In the genomic region with DNA sequence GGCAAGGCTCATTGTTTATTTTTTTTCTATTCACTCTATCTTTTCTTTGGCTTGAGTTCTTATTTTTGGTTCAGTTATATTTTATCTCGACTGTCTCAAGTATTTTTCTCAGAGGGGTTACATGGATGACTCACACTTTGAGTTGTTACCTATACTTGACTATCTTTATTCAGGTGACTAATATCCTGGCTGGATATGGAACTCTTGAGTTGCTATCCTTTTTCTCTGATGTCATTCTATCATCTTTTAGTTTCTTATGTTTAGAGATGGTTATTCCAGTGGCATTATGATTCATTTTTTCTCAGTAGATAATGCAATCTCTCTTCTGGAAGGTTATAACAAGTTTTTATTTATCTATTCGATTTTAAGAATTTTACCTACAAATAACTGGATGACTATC, we compare ENCODE assay signal across 27 cellular contexts.
DNase-seq lines count a peak whose midpoint lies in the region; ATAC-seq, FAIRE-seq and TF ChIP-seq lines count a peak whose summit lies in the region.
"Had no signal": no experiment of that assay in that cellular context is flagged by ENCODE, and none has a peak within 500 bp of the region (broad histone marks: within the 10 kb centered on the region; RNA-seq: fewer than 3 reads in every experiment).

No MANE protein-coding gene starts in this region.

- H2AFZ ChIP-seq in astrocyte (ENCODE audit: low read depth, low read length), result no peak overlapping the region

- no peak overlapping the region for H3K9ac ChIP-seq in astrocyte (ENCODE audit: low read length)
- H3K9ac ChIP-seq: KMS-11 had no signal

- H3K4me2 ChIP-seq in astrocyte (ENCODE audit: low read length), result no peak overlapping the region
- H3K4me2 ChIP-seq: KMS-11 had no signal

- H3K9me3 Mint-ChIP-seq in astrocyte (ENCODE audit: unreplicated experiment), result no peaks in the 10 kb centered on the region
- H3K9me3 Mint-ChIP-seq: HFFc6 had no signal

- H3K9me3 ChIP-seq in astrocyte (ENCODE audit: insufficient read depth, low read depth, low read length), result no peaks in the 10 kb centered on the region
- H3K9me3 ChIP-seq in right lobe of liver, result no peaks in the 10 kb centered on the region
- H3K9me3 ChIP-seq: esophagus squamous epithelium, psoas muscle had no signal

- DNase-seq in DMS53 (lab: John Stamatoyannopoulos, UW), result peak; percentile 71
- peak; percentile 64 for DNase-seq in HPDE6-E6E7 (ENCODE audit: extremely low spot score)
- peak; percentile 70 for DNase-seq in astrocyte (ENCODE audit: low read depth)
- peak; percentile 63 for DNase-seq in kidney tubule cell (ENCODE audit: low spot score)
- no peak for DNase-seq in NCI-H2196 (lab: John Stamatoyannopoulos, UW; ENCODE audit: unreplicated experiment)
- DNase-seq in right lobe of liver, result no peak
- DNase-seq in dedifferentiated amniotic fluid mesenchymal stem cell (ENCODE audit: extremely low spot score), result no peak
- DNase-seq: activated CD4-positive, alpha-beta T cell treated with anti-CD3 and anti-CD28 coated beads for 4 hours; activated CD8-positive, alpha-beta memory T cell treated with anti-CD3 and anti-CD28 coated beads, Interleukin-2, amount 10 ng/mL, durations not matched to agents 7 days and 5 days; activated effector memory CD4-positive, alpha-beta T cell treated with anti-CD3 and anti-CD28 coated beads, Interleukin-2, amount 50 U/mL, for 16 hours; anterior cingulate cortex; CD8-positive, alpha-beta memory T cell; DMS79; effector CD8-positive, alpha-beta T cell; esophagus squamous epithelium; HFFc6; kidney; NCI-H1694 treated with DMSO at 0.1 percent for 48 hours; NCI-H774; psoas muscle; SHP77 treated with DMSO at 0.1 percent for 48 hours; stimulated activated CD4-positive, alpha-beta T cell treated with anti-CD3 and anti-CD28 coated beads, Interleukin-1b, Interleukin-23, amount 100 ng/mL, for 48 hours; stimulated activated naive B cell treated with anti-CD40 and anti-IgM and Interleukin-4, amounts not matched to agents 10 μg/mL and 1 μg/mL and 100 μg/mL, for 72 hours; T-helper 1 cell had no signal

- H4K20me1 ChIP-seq in astrocyte (ENCODE audit: insufficient read depth, low read length), result no peaks in the 10 kb centered on the region

- H3K4me3 ChIP-seq in astrocyte (ENCODE audit: insufficient read depth, low read depth, low read length), result no peak overlapping the region
- no peak overlapping the region for H3K4me3 ChIP-seq in right lobe of liver
- H3K4me3 ChIP-seq: esophagus squamous epithelium, psoas muscle, skin epidermis had no signal

- no peaks in the 10 kb centered on the region for H3K79me2 ChIP-seq in astrocyte (ENCODE audit: insufficient read depth, low read length)

- intact Hi-C loops in right lobe of liver (cut with DNase I), result no loop called here

- peaks cover 14% of the 10 kb centered on the region for H3K4me1 Mint-ChIP-seq in astrocyte (ENCODE audit: low read depth, unreplicated experiment)
- H3K4me1 Mint-ChIP-seq: activated CD8-positive, alpha-beta memory T cell treated with anti-CD3 and anti-CD28 coated beads, Interleukin-2, amount 10 ng/mL, durations not matched to agents 7 days and 5 days; CD8-positive, alpha-beta memory T cell; stimulated activated naive B cell treated with anti-CD40 and anti-IgM and Interleukin-4, amounts not matched to agents 10 μg/mL and 1 μg/mL and 100 μg/mL, for 72 hours had no signal

- TF ChIP-seq POLR2A in right lobe of liver (IDR thresholded peaks at IDR 0.05), result no peak

- peak overlapping the region; percentile 22 for H3K27ac Mint-ChIP-seq in astrocyte (ENCODE audit: unreplicated experiment)
- H3K27ac Mint-ChIP-seq: activated CD8-positive, alpha-beta memory T cell treated with anti-CD3 and anti-CD28 coated beads, Interleukin-2, amount 10 ng/mL, durations not matched to agents 7 days and 5 days; HFFc6; stimulated activated naive B cell treated with anti-CD40 and anti-IgM and Interleukin-4, amounts not matched to agents 10 μg/mL and 1 μg/mL and 100 μg/mL, for 72 hours had no signal

- no peaks in the 10 kb centered on the region for H3K36me3 ChIP-seq in astrocyte (ENCODE audit: insufficient read depth, low read length)
- no peaks in the 10 kb centered on the region for H3K36me3 ChIP-seq in right lobe of liver
- H3K36me3 ChIP-seq: esophagus squamous epithelium had no signal

- no peak for ATAC-seq in right lobe of liver
- ATAC-seq: activated CD8-positive, alpha-beta memory T cell treated with anti-CD3 and anti-CD28 coated beads, Interleukin-2, amount 10 ng/mL, durations not matched to agents 7 days and 5 days; psoas muscle; stimulated activated naive B cell treated with anti-CD40 and anti-IgM and Interleukin-4, amounts not matched to agents 10 μg/mL and 1 μg/mL and 100 μg/mL, for 72 hours had no signal

- H3K27ac ChIP-seq in astrocyte (ENCODE audit: low read depth, low read length) (peak overlapping the region; percentile 46), right lobe of liver (no peak overlapping the region)
- H3K27ac ChIP-seq: esophagus squamous epithelium, KMS-11, psoas muscle, skin epidermis had no signal

- no peaks in the 10 kb centered on the region for H3K36me3 Mint-ChIP-seq in astrocyte (ENCODE audit: low read depth, unreplicated experiment)
- H3K36me3 Mint-ChIP-seq: activated CD8-positive, alpha-beta memory T cell treated with anti-CD3 and anti-CD28 coated beads, Interleukin-2, amount 10 ng/mL, durations not matched to agents 7 days and 5 days; CD8-positive, alpha-beta memory T cell; stimulated activated naive B cell treated with anti-CD40 and anti-IgM and Interleukin-4, amounts not matched to agents 10 μg/mL and 1 μg/mL and 100 μg/mL, for 72 hours had no signal

- H3K27me3 ChIP-seq in astrocyte (ENCODE audit: insufficient read depth, low read length) (no peaks in the 10 kb centered on the region), right lobe of liver (no peaks in the 10 kb centered on the region)
- H3K27me3 ChIP-seq: esophagus squamous epithelium had no signal

- TF ChIP-seq CTCF in astrocyte (IDR thresholded peaks at IDR 0.05; ENCODE audit: insufficient read depth, low read depth, low read length) (no peak), right lobe of liver (IDR thresholded peaks at IDR 0.05) (no peak)

- 57% methylated on average over 2 of the region's 2 CpGs for WGBS in right lobe of liver (ENCODE audit: insufficient coverage, low coverage, low lambda C conversion rate, missing lambda C conversion rate)

- no peak overlapping the region for H3K4me3 Mint-ChIP-seq in astrocyte (ENCODE audit: unreplicated experiment)
- H3K4me3 Mint-ChIP-seq: activated CD8-positive, alpha-beta memory T cell treated with anti-CD3 and anti-CD28 coated beads, Interleukin-2, amount 10 ng/mL, durations not matched to agents 7 days and 5 days; CD8-positive, alpha-beta memory T cell; HFFc6; stimulated activated naive B cell treated with anti-CD40 and anti-IgM and Interleukin-4, amounts not matched to agents 10 μg/mL and 1 μg/mL and 100 μg/mL, for 72 hours had no signal

- H3K4me1 ChIP-seq in astrocyte (ENCODE audit: insufficient read depth, low read length) (peaks cover 4% of the 10 kb centered on the region), right lobe of liver (no peaks in the 10 kb centered on the region)
- H3K4me1 ChIP-seq: esophagus squamous epithelium, psoas muscle had no signal

- H3K27me3 Mint-ChIP-seq in astrocyte (ENCODE audit: low read depth, unreplicated experiment), result no peaks in the 10 kb centered on the region

- FAIRE-seq in astrocyte (lab: Jason Lieb, UNC), result no peak
- FAIRE-seq: GM12891, kidney had no signal

Comparison
In these comparisons a context has a peak if more than half of its experiments do, and no peak if none do; other contexts are left out.
1. DNase-seq: peak in DMS53 (single experiment), HPDE6-E6E7 (single experiment), astrocyte (single experiment) and kidney tubule cell (single experiment); none in NCI-H2196 (single experiment), right lobe of liver (0 of 3) and dedifferentiated amniotic fluid mesenchymal stem cell (single experiment).